In genomic region chr3:15471861-15472260, GRCh38 we compare ENCODE assay signal across 34 cellular contexts. TPM values are rescaled to one million over a fixed set of nuclear protein-coding genes. Genes with fewer than 3 reads are reported as not detected.
"Had no signal": no experiment of that assay in that cellular context is flagged by ENCODE, and none has a peak within 500 bp of the region (broad histone marks: within the 10 kb centered on the region; RNA-seq: fewer than 3 reads in every experiment).

No MANE protein-coding gene starts in this region.

- H3K9me3 ChIP-seq: MG63 had no signal

- H3K4me2 ChIP-seq: KMS-11 had no signal

- DNase-seq: Karpas-422, Kasumi-1, MG63, MM.1S, NCI-H1048, NCI-H1092, NCI-H1092 treated with DMSO at 0.1 percent for 48 hours, NCI-H1105, NCI-H1105 treated with DMSO at 0.1 percent for 48 hours, NCI-H1417, NCI-H1417 treated with DMSO at 0.1 percent for 48 hours, NCI-H1436, NCI-H1436 treated with DMSO at 0.1 percent for 48 hours, NCI-H146, NCI-H1694, NCI-H1694 treated with DMSO at 0.1 percent for 48 hours, NCI-H187 treated with DMSO at 0.1 percent for 48 hours, NCI-H1930, NCI-H2029, NCI-H2029 treated with DMSO at 0.1 percent for 48 hours, NCI-H2081, NCI-H2081 treated with DMSO at 0.1 percent for 48 hours, NCI-H2107, NCI-H2171, NCI-H2171 treated with DMSO at 0.1 percent for 48 hours, NCI-H2227 treated with DMSO at 0.1 percent for 48 hours, NCI-H226, NCI-H345, NCI-H446, NCI-H446 treated with DMSO at 0.1 percent for 48 hours, NCI-H510A, NCI-H510A treated with DMSO at 0.1 percent for 48 hours had no signal

- H3K4me3 ChIP-seq: MG63 had no signal

- H3K27me3 ChIP-seq: MG63 had no signal

- H3K9ac ChIP-seq: KMS-11 had no signal

- H3K36me3 ChIP-seq: MG63 had no signal

- H3K27ac ChIP-seq: KMS-11 had no signal

RNA-seq across cellular contexts. Expression of gene COLQ, which starts 49.6 kb away (rescaled TPM):
- total RNA-seq: NCI-H460 had no signal
